22 cellular contexts compared by ENCODE assay signal in genomic region chr14:71431169-71431525, GRCh38.
A peak's percentile ranks its signal among the peaks of the same experiment; 100 is the strongest.
DNase-seq lines count a peak whose midpoint lies in the region; ATAC-seq and TF ChIP-seq lines count a peak whose summit lies in the region.
"Had no signal": no experiment of that assay in that cellular context is flagged by ENCODE, and none has a peak within 500 bp of the region (broad histone marks: within the 10 kb centered on the region; RNA-seq: fewer than 3 reads in every experiment).

No MANE protein-coding gene starts in this region.

- H3K9me3 ChIP-seq in adrenal gland (replicated peaks in 1 of 3) (no peaks in the 10 kb centered on the region), SJCRH30 (replicated peaks) (peaks cover 2% of the 10 kb centered on the region; the same call in 1 of the 2 replicates), breast epithelium (peaks cover 3 to 9% of the 10 kb centered on the region in 2 donors)

- peak overlapping the region; percentile 50 to 96 (median 84) for H3K27ac Mint-ChIP-seq in naive B cell
- H3K27ac Mint-ChIP-seq: HFFc6, T-helper 17 cell had no signal

- H3K27ac ChIP-seq in adrenal gland (no peak overlapping the region), SJCRH30 (no peak overlapping the region), breast epithelium (no peak overlapping the region)
- H3K27ac ChIP-seq: C4-2B had no signal

- peaks cover 4 to 21% (median 13%) of the 10 kb centered on the region in 7 donors for H3K9me3 Mint-ChIP-seq in naive B cell

- intact Hi-C loops in adrenal gland (cut with DNase I), result no loop called here
- intact Hi-C loops in breast epithelium (cut with DNase I; ENCODE audit: low total_unique reads), result no loop called here

- H3K27me3 Mint-ChIP-seq in naive B cell, result no peaks in the 10 kb centered on the region
- H3K27me3 Mint-ChIP-seq: T-helper 17 cell had no signal

- TF ChIP-seq POLR2A in adrenal gland (IDR thresholded peaks at IDR 0.05) (no peak), breast epithelium (IDR thresholded peaks at IDR 0.05) (no peak)

- DNase-seq in OCI-M1 (lab: John Stamatoyannopoulos, UW) (peak; percentile 15), naive B cell (no peak), adrenal gland (no peak), SJCRH30 (no peak), breast epithelium (ENCODE audit: low spot score in 2 of 2) (no peak)
- DNase-seq: COR-L47, DMS153, EL, HFFc6, IMR-90, NCI-H1105, NCI-H1694 treated with DMSO at 0.1 percent for 48 hours, NCI-H2107, NCI-H2227 treated with DMSO at 0.1 percent for 48 hours, NCI-H524 treated with DMSO at 0.1 percent for 48 hours, RPMI8226, SIG-M5, T-helper 17 cell had no signal

- WGBS in adrenal gland, 4 donors, result 95 to 100% (median 97%) methylated on average over 4 of the region's 4 CpGs

- H3K36me3 Mint-ChIP-seq in naive B cell, result peaks cover 15 to 17% of the 10 kb centered on the region in 2 donors

- H3K4me3 ChIP-seq in adrenal gland, result no peak overlapping the region
- H3K4me3 ChIP-seq in SJCRH30, result no peak overlapping the region
- no peak overlapping the region for H3K4me3 ChIP-seq in breast epithelium

- no peaks in the 10 kb centered on the region for H3K4me1 ChIP-seq in adrenal gland (replicated peaks in 1 of 2)
- no peaks in the 10 kb centered on the region for H3K4me1 ChIP-seq in SJCRH30
- no peaks in the 10 kb centered on the region for H3K4me1 ChIP-seq in breast epithelium

- H3K36me3 ChIP-seq in adrenal gland (replicated peaks in 1 of 2) (no peaks in the 10 kb centered on the region), SJCRH30 (no peaks in the 10 kb centered on the region), breast epithelium (no peaks in the 10 kb centered on the region)

- peak overlapping the region in 1 of 8 donors; percentile 28 for H3K4me3 Mint-ChIP-seq in naive B cell
- H3K4me3 Mint-ChIP-seq: HFFc6, T-helper 17 cell had no signal

- no peaks in the 10 kb centered on the region for H3K27me3 ChIP-seq in adrenal gland
- no peaks in the 10 kb centered on the region for H3K27me3 ChIP-seq in SJCRH30
- H3K27me3 ChIP-seq in breast epithelium, result no peaks in the 10 kb centered on the region

- TF ChIP-seq CTCF in adrenal gland (IDR thresholded peaks at IDR 0.05) (no peak), breast epithelium (IDR thresholded peaks at IDR 0.05) (no peak)

- H3K4me1 Mint-ChIP-seq in naive B cell, result peaks cover 33 to 59% (median 45%) of the 10 kb centered on the region in 3 donors

- ATAC-seq in GM18868 (IDR thresholded peaks at IDR 0.05; ENCODE audit: unreplicated experiment) (peak; percentile 9), HG02642 (IDR thresholded peaks at IDR 0.05; ENCODE audit: poor library complexity, unreplicated experiment) (peak; percentile 31), naive B cell (ENCODE audit: low read depth in 2 of 2) (peak in 1 of 2 donors; percentile 6), GM19452 (IDR thresholded peaks at IDR 0.05; ENCODE audit: unreplicated experiment) (no peak)
- ATAC-seq: T-helper 17 cell had no signal
